ENCODE assay signal across 9 cellular contexts in genomic region chr6:167093922-167094432, GRCh38. TPM values are rescaled to one million over a fixed set of nuclear protein-coding genes. Genes with fewer than 3 reads are reported as not detected.
DNase-seq lines count a peak whose midpoint lies in the region; ATAC-seq and TF ChIP-seq lines count a peak whose summit lies in the region.
"Had no signal": no experiment of that assay in that cellular context is flagged by ENCODE, and none has a peak within 500 bp of the region (broad histone marks: within the 10 kb centered on the region; RNA-seq: fewer than 3 reads in every experiment).

No MANE protein-coding gene starts in this region.

- peak; percentile 42 to 46 for DNase-seq in activated CD4-positive, alpha-beta T cell treated with anti-CD3 and anti-CD28 coated beads for 24 hours (ENCODE audit: low read depth in 2 of 2)
- DNase-seq in endodermal cell (peak; percentile 57), NCI-H1417 (lab: John Stamatoyannopoulos, UW) (no peak), MG63 (no peak), NOMO-1 treated with DMSO at 0.1 percent for 48 hours (lab: John Stamatoyannopoulos, UW; ENCODE audit: unreplicated experiment) (no peak)
- DNase-seq in stimulated activated CD8-positive, alpha-beta memory T cell treated with anti-CD3 and anti-CD28 coated beads, Interleukin-4, amount 100 ng/mL, for 1 hour (ENCODE audit: low read depth in 2 of 2, low spot score in 1 of 2): peak; percentile 21 to 51

- ATAC-seq in GM18868 (IDR thresholded peaks at IDR 0.05; ENCODE audit: unreplicated experiment) (peak; percentile 43), HG02973 (IDR thresholded peaks at IDR 0.05; ENCODE audit: unreplicated experiment) (peak; percentile 38)

- H3K9me3 Mint-ChIP-seq in endodermal cell: peaks cover 4% of the 10 kb centered on the region

- H3K4me1 ChIP-seq in endodermal cell (ENCODE audit: control insufficient read depth, insufficient read depth, low read length): peaks cover 13% of the 10 kb centered on the region

- H3K36me3 ChIP-seq in endodermal cell (ENCODE audit: control insufficient read depth, insufficient read depth, low read length) (no peaks in the 10 kb centered on the region), MG63 (no peaks in the 10 kb centered on the region)

- WGBS in endodermal cell (ENCODE audit: insufficient coverage in 1 of 2, insufficient read length in 1 of 2), 2 experiments: 92% methylated on average over 15 to 28 of the region's 28 CpGs

- no peak overlapping the region for H3K4me3 Mint-ChIP-seq in endodermal cell

- no peaks in the 10 kb centered on the region for H3K36me3 Mint-ChIP-seq in endodermal cell (ENCODE audit: low read depth)

- H3K27me3 Mint-ChIP-seq in endodermal cell (ENCODE audit: insufficient read depth): peaks cover 3% of the 10 kb centered on the region

- TF ChIP-seq CTCF in endodermal cell (conservative IDR thresholded peaks at IDR 0.05): no peak

- H3K4me3 ChIP-seq in endodermal cell (ENCODE audit: low read length): peak overlapping the region; percentile 8
- H3K4me3 ChIP-seq in MG63: no peak overlapping the region

- no peak overlapping the region for H3K27ac ChIP-seq in endodermal cell (ENCODE audit: low read depth, low read length)

- H3K9me3 ChIP-seq in endodermal cell (ENCODE audit: control insufficient read depth, low read length) (no peaks in the 10 kb centered on the region), MG63 (no peaks in the 10 kb centered on the region)

- peak overlapping the region; percentile 93 for H3K27ac Mint-ChIP-seq in endodermal cell

- H3K27me3 ChIP-seq in endodermal cell (ENCODE audit: control insufficient read depth, insufficient read depth, low read length, poor library complexity, severe bottlenecking) (no peaks in the 10 kb centered on the region), MG63 (no peaks in the 10 kb centered on the region)

- peaks cover 22% of the 10 kb centered on the region for H3K4me1 Mint-ChIP-seq in endodermal cell

- no peak overlapping the region for H3K9ac ChIP-seq in endodermal cell (ENCODE audit: extremely low read depth, low read length, poor library complexity, severe bottlenecking)

RNA-seq across cellular contexts. Expression of gene CCR6, which starts 28.9 kb away (rescaled TPM):
- not detected for total RNA-seq in endodermal cell
- not detected for polyA plus RNA-seq in endodermal cell (2013, experiment 1 of 2)
- not detected for polyA plus RNA-seq in endodermal cell (2013, experiment 2 of 2)
- total RNA-seq in MG63 (2014; rRNA removed; shearing (Covaris generic); ENCODE audit: low replicate concordance): not detected in 2 replicates
- total RNA-seq: LHCN-M2 had no signal

Comparison
In these comparisons a context has a peak if more than half of its experiments do, and no peak if none do; other contexts are left out.
1. DNase-seq: peak in activated CD4-positive, alpha-beta T cell treated with anti-CD3 and anti-CD28 coated beads for 24 hours (2 of 2), endodermal cell (single experiment) and stimulated activated CD8-positive, alpha-beta memory T cell treated with anti-CD3 and anti-CD28 coated beads, Interleukin-4, amount 100 ng/mL, for 1 hour (2 of 2); none in NCI-H1417 (0 of 3), MG63 (single experiment) and NOMO-1 treated with DMSO at 0.1 percent for 48 hours (single experiment).